In genomic region chr2:31335921-31336570, GRCh38 we compare ENCODE assay signal across 17 cellular contexts.
DNase-seq lines count a peak whose midpoint lies in the region; TF ChIP-seq lines count a peak whose summit lies in the region.
"Had no signal": no experiment of that assay in that cellular context is flagged by ENCODE, and none has a peak within 500 bp of the region (broad histone marks: within the 10 kb centered on the region; RNA-seq: fewer than 3 reads in every experiment).

No MANE protein-coding gene starts in this region.

- TF ChIP-seq CTCF in epithelial cell of esophagus (IDR thresholded peaks at IDR 0.05; ENCODE audit: insufficient read depth, low read depth, low read length, missing control alignments) (no peak), GM20000 (IDR thresholded peaks at IDR 0.05; ENCODE audit: extremely low read depth, missing control alignments) (no peak)

- peak; percentile 40 for DNase-seq in COLO829 (ENCODE audit: low spot score)
- DNase-seq in NCI-H226: peak; percentile 76
- DNase-seq in epithelial cell of esophagus (ENCODE audit: low read depth): peak; percentile 18
- peak; percentile 89 for DNase-seq in kidney glomerular epithelial cell (lab: John Stamatoyannopoulos, UW)
- no peak for DNase-seq in GM19238 (ENCODE audit: insufficient read length, low spot score)
- DNase-seq in GM20000 (ENCODE audit: low spot score): no peak
- no peak for DNase-seq in SHP77 treated with DMSO at 0.1 percent for 48 hours (lab: John Stamatoyannopoulos, UW)
- no peak for DNase-seq in 8988T
- DNase-seq: activated CD4-positive, CD25-positive, alpha-beta regulatory T cell treated with anti-CD3 and anti-CD28 coated beads, Interleukin-2, amount 50 U/mL, for 72 hours; CD4-positive, alpha-beta memory T cell; central memory CD4-positive, alpha-beta T cell; foreskin melanocyte; NCI-H1436 treated with DMSO at 0.1 percent for 48 hours; NCI-H526 treated with DMSO at 0.1 percent for 48 hours; posterior cingulate gyrus; SJCRH30; stimulated activated CD4-positive, alpha-beta T cell treated with anti-CD3 and anti-CD28 coated beads, Interleukin-4, amount 100 ng/mL, for 24 hours had no signal

- no peak overlapping the region for H3K4me3 ChIP-seq in epithelial cell of esophagus (ENCODE audit: low read length)
- H3K4me3 ChIP-seq: SJCRH30 had no signal

Comparison
In these comparisons a context has a peak if more than half of its experiments do, and no peak if none do; other contexts are left out.
1. DNase-seq: peak in COLO829 (single experiment), NCI-H226 (single experiment), epithelial cell of esophagus (single experiment) and kidney glomerular epithelial cell (single experiment); none in GM19238 (single experiment), GM20000 (single experiment), SHP77 treated with DMSO at 0.1 percent for 48 hours (single experiment) and 8988T (single experiment).